13 cellular contexts compared by ENCODE assay signal in the genomic region with DNA sequence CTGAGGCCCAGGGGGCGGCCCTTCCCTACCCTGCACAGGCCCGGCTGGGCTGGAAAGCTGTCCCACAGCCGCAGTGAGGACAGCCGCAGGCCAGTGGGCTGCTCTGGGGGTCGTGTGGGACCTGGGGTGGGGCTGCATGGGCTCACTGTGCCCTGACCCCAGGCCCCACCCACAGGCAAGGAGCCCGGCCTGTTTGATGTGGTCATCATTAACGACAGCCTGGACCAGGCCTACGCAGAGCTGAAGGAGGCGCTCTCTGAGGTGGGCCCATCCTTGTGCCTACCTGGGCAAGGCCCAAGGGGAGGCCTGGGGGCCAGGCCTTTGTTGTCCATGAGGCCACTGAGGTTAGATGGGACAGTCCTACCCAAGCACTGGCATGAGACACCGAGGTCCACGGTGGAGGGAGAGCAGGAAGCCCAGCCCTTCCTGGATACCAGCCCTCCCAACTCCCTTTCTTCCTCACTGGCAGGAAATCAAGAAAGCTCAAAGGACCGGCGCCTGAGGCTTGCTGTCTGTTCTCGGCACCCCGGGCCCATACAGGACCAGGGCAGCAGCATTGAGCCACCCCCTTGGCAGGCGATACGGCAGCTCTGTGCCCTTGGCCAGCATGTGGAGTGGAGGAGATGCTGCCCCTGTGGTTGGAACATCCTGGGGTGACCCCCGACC. TPM values are rescaled to one million over a fixed set of nuclear protein-coding genes. Genes with fewer than 3 reads are reported as not detected.
A peak's percentile ranks its signal among the peaks of the same experiment; 100 is the strongest.
DNase-seq lines count a peak whose midpoint lies in the region; TF ChIP-seq lines count a peak whose summit lies in the region.
"Had no signal": no experiment of that assay in that cellular context is flagged by ENCODE, and none has a peak within 500 bp of the region (broad histone marks: within the 10 kb centered on the region; RNA-seq: fewer than 3 reads in every experiment).

No MANE protein-coding gene starts in this region.

- 46% methylated on average over 17 of the region's 18 CpGs for WGBS in prostate gland

- no peaks in the 10 kb centered on the region for H3K4me1 ChIP-seq in prostate gland (replicated peaks)

- TF ChIP-seq POLR2A in prostate gland (IDR thresholded peaks at IDR 0.05): no peak

- H3K4me3 Mint-ChIP-seq in Calu3 (ENCODE audit: low read depth, unreplicated experiment) (no peak overlapping the region), glutamatergic neuron (ENCODE audit: unreplicated experiment) (no peak overlapping the region)
- H3K4me3 Mint-ChIP-seq: immature natural killer cell had no signal

- peaks cover 49% of the 10 kb centered on the region for H3K36me3 Mint-ChIP-seq in Calu3 (ENCODE audit: insufficient read depth, unreplicated experiment)
- H3K36me3 Mint-ChIP-seq in glutamatergic neuron (ENCODE audit: unreplicated experiment): no peaks in the 10 kb centered on the region
- H3K36me3 Mint-ChIP-seq: IgD-negative memory B cell, immature natural killer cell had no signal

- peaks cover 10% of the 10 kb centered on the region for H3K4me1 Mint-ChIP-seq in Calu3 (ENCODE audit: low read depth, unreplicated experiment)
- H3K4me1 Mint-ChIP-seq in glutamatergic neuron (ENCODE audit: low read depth, unreplicated experiment): peaks cover 9% of the 10 kb centered on the region

- no TSS peak for BruUV-seq in Calu3 (replicated peaks; lab: Mats Ljungman, UMichigan)

- CTCF ChIA-PET in Calu3 (lab: Charles Lee): no interaction called here

- no peaks in the 10 kb centered on the region for H3K9me3 Mint-ChIP-seq in Calu3 (ENCODE audit: low read depth, unreplicated experiment)
- H3K9me3 Mint-ChIP-seq in glutamatergic neuron (ENCODE audit: unreplicated experiment): peaks cover 7% of the 10 kb centered on the region
- H3K9me3 Mint-ChIP-seq: IgD-negative memory B cell, immature natural killer cell had no signal

- H3K27ac Mint-ChIP-seq in Calu3 (ENCODE audit: unreplicated experiment) (no peak overlapping the region), glutamatergic neuron (ENCODE audit: unreplicated experiment) (no peak overlapping the region)
- H3K27ac Mint-ChIP-seq: immature natural killer cell had no signal

- H3K27me3 Mint-ChIP-seq in Calu3 (ENCODE audit: unreplicated experiment) (no peaks in the 10 kb centered on the region), glutamatergic neuron (ENCODE audit: unreplicated experiment) (peaks cover 12% of the 10 kb centered on the region)
- H3K27me3 Mint-ChIP-seq: IgD-negative memory B cell had no signal

- no peaks in the 10 kb centered on the region for H3K36me3 ChIP-seq in prostate gland

- peak overlapping the region; percentile 78 to 79 for H3K27ac ChIP-seq in prostate gland
- H3K27ac ChIP-seq: neutrophil had no signal

- H3K27me3 ChIP-seq in prostate gland (replicated peaks; ENCODE audit: insufficient read depth): no peaks in the 10 kb centered on the region
- H3K27me3 ChIP-seq: neutrophil had no signal

- H3K9me3 ChIP-seq in prostate gland: no peaks in the 10 kb centered on the region
- H3K9me3 ChIP-seq: neutrophil had no signal

- intact Hi-C loops in prostate gland (cut with DNase I): loop anchor here (5.0 to 10.0 kb wide), 2 partner anchors 41 to 126 kb away; a partner anchor contains a TSS
- intact Hi-C loops in Calu3 (cut with micrococcal nuclease; ENCODE audit: unreplicated experiment): no loop called here

- H3K4me3 ChIP-seq in fibroblast of mammary gland (ENCODE audit: control insufficient read depth, low read depth, low read length) (no peak overlapping the region), prostate gland (no peak overlapping the region)

- DNase-seq in AG08395 (ENCODE audit: low spot score) (peak; percentile 32), NCI-H226 (peak; percentile 33), fibroblast of mammary gland (ENCODE audit: low read depth) (peak; percentile 29), prostate gland (ENCODE audit: low spot score) (no peak), Calu3 (no peak), glutamatergic neuron (no peak), NCI-H1694 (lab: John Stamatoyannopoulos, UW) (no peak), cortex of kidney (lab: John Stamatoyannopoulos, UW) (no peak)
- DNase-seq: GDM1; immature natural killer cell; stimulated activated naive CD8-positive, alpha-beta T cell treated with anti-CD3 and anti-CD28 coated beads, Interleukin-15, Interleukin-2, amounts not matched to agents 100 U/mL and 50 U/mL, for 24 hours had no signal

- no peak for TF ChIP-seq CTCF in fibroblast of mammary gland (conservative IDR thresholded peaks at IDR 0.05; ENCODE audit: control insufficient read depth, insufficient read depth, low read depth, low read length)
- no peak for TF ChIP-seq CTCF in prostate gland (IDR thresholded peaks at IDR 0.05)
- TF ChIP-seq CTCF in Calu3 (IDR thresholded peaks at IDR 0.05; ENCODE audit: unreplicated experiment): no peak
- no peak for TF ChIP-seq CTCF in glutamatergic neuron (IDR thresholded peaks at IDR 0.05; ENCODE audit: partially characterized antibody, unreplicated experiment)

RNA-seq across cellular contexts. Expression of a gene that starts 1.4 kb away (rescaled TPM):
- total RNA-seq in prostate gland (1 to 10 TPM; 1.9 to 4.1 TPM), Calu3 (2022) (1.2 and 1.3 TPM in 2 replicates), glutamatergic neuron (ENCODE audit: unreplicated experiment) (3.0 TPM)

RNA-seq across cellular contexts. Expression of a gene that starts 8.2 kb away (rescaled TPM):
- 100 to 1,000 TPM; 250 to 458 TPM for total RNA-seq in prostate gland
- total RNA-seq in Calu3 (2022): 238 and 262 TPM in 2 replicates
- 128 TPM for total RNA-seq in glutamatergic neuron (ENCODE audit: unreplicated experiment)

RNA-seq across cellular contexts. Expression of a gene that starts 17.3 kb away (rescaled TPM):
- total RNA-seq in prostate gland: 10 to 100 TPM in 1 of 2 donors, 1 to 10 TPM in 1; 5.6 to 17.4 TPM
- total RNA-seq in Calu3 (2022): 9.2 and 9.5 TPM in 2 replicates
- 7.7 TPM for total RNA-seq in glutamatergic neuron (ENCODE audit: unreplicated experiment)

RNA-seq across cellular contexts. Expression of a gene that starts 39.2 kb away (rescaled TPM):
- 100 to 1,000 TPM; 120 to 136 TPM for total RNA-seq in prostate gland
- total RNA-seq in Calu3 (2022): 69.1 and 72.3 TPM in 2 replicates
- total RNA-seq in glutamatergic neuron (ENCODE audit: unreplicated experiment): 61.5 TPM

RNA-seq across cellular contexts. Expression of a gene that starts 45.2 kb away (rescaled TPM):
- total RNA-seq in prostate gland (10 to 100 TPM; 23.5 TPM), Calu3 (2022) (38.1 and 39.3 TPM in 2 replicates), glutamatergic neuron (ENCODE audit: unreplicated experiment) (21.9 TPM)

Comparison
In these comparisons a context has a peak if more than half of its experiments do, and no peak if none do; other contexts are left out.
1. DNase-seq: peak in AG08395 (single experiment), NCI-H226 (single experiment) and fibroblast of mammary gland (single experiment); none in prostate gland (single experiment), Calu3 (single experiment), glutamatergic neuron (single experiment), NCI-H1694 (single experiment) and cortex of kidney (single experiment).